In genomic region chr7:149806726-149807125, GRCh38 we compare ENCODE assay signal across 5 cellular contexts. TPM values are rescaled to one million over a fixed set of nuclear protein-coding genes. Genes with fewer than 3 reads are reported as not detected.
"Had no signal": no experiment of that assay in that cellular context is flagged by ENCODE, and none has a peak within 500 bp of the region (broad histone marks: within the 10 kb centered on the region; RNA-seq: fewer than 3 reads in every experiment).

No MANE protein-coding gene starts in this region.

- H2AFZ ChIP-seq: GM23338 had no signal

- DNase-seq: H9, KG1 had no signal

- H3K4me2 ChIP-seq: GM23338 had no signal

- H3K4me3 ChIP-seq: GM23338, K562 had no signal

- ATAC-seq: GM23338 had no signal

RNA-seq across cellular contexts. Expression of gene ZNF467, which starts 33.3 kb away (rescaled TPM):
- total RNA-seq: IMR-90 had no signal
